Comparison of ENCODE assay signal across 1 cellular context in genomic region chr13:106418556-106418955, GRCh38.
TF ChIP-seq lines count a peak whose summit lies in the region.

No MANE protein-coding gene starts in this region.

TF ChIP-seq in IMR-90, 13 proteins besides CTCF, POLR2A, EP300 and RAD21 (continued from another document):
- TF ChIP-seq USF2 (IDR thresholded peaks at IDR 0.05; ENCODE audit: low read depth, low read length) (no peak), RFX5 (IDR thresholded peaks at IDR 0.05; ENCODE audit: low read depth, low read length) (no peak), RCOR1 (IDR thresholded peaks at IDR 0.05; ENCODE audit: insufficient replicate concordance, low read length) (no peak), FOS (IDR thresholded peaks at IDR 0.05; ENCODE audit: low read depth, low read length) (no peak), CHD1 (IDR thresholded peaks at IDR 0.05; ENCODE audit: low read depth, low read length) (no peak), MAZ (IDR thresholded peaks at IDR 0.05; ENCODE audit: borderline replicate concordance, low read depth, low read length) (no peak), NFE2L2 (IDR thresholded peaks at IDR 0.05; ENCODE audit: low read depth, low read length) (no peak)
